14 cellular contexts compared by ENCODE assay signal in the genomic region with DNA sequence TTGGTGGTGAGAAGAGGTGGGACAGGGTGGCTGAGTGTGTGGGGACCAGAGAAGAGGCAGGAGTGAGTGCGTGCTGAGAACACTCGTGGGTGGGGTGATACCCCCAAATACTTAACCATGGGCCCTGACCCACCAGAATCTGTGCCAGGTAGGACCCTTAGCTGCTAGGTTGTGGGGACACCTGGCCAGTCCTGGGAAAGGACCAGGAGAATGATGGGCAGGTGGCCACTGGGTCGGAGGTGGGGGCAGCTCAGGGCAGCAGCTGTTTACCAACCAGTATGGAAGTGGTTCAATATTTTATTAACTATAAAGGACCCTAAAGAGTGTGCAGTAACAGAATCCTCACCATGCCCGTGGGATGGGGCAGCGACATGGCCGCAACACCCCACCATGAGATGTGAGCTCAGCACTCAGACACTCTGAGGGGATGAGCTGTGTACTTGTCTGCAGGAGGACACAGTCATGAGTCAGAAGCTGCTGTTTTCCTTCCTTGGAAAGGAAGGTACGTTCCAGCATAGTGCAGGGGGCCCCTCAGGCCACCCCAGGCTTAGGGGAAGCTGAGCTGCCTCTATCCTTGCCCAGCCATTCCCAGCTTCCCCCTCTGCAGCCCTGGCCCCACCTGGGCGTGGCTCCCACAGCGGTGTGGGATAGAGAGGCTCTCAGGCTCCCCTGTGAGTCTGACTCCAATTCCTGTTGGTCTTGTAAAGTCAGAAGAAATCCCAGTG. TPM values are rescaled to one million over a fixed set of nuclear protein-coding genes. Genes with fewer than 3 reads are reported as not detected.
A peak's percentile ranks its signal among the peaks of the same experiment; 100 is the strongest.
DNase-seq lines count a peak whose midpoint lies in the region; ATAC-seq, FAIRE-seq and TF ChIP-seq lines count a peak whose summit lies in the region.
"Had no signal": no experiment of that assay in that cellular context is flagged by ENCODE, and none has a peak within 500 bp of the region (broad histone marks: within the 10 kb centered on the region; RNA-seq: fewer than 3 reads in every experiment).

No MANE protein-coding gene starts in this region.

- peak overlapping the region; percentile 89 for H3K4me2 ChIP-seq in HepG2 (ENCODE audit: low read depth, low read length)

- H3K9me3 ChIP-seq in HepG2 (ENCODE audit: low read length) (no peaks in the 10 kb centered on the region), right lobe of liver (no peaks in the 10 kb centered on the region), vagina (no peaks in the 10 kb centered on the region)
- H3K9me3 ChIP-seq: neutrophil had no signal

- FAIRE-seq in HepG2 (lab: Jason Lieb, UNC) (peak; percentile 15), GM12891 (lab: Jason Lieb, UNC) (no peak)
- FAIRE-seq: GM19239 had no signal

- H3K4me1 Mint-ChIP-seq in activated T-cell treated with anti-CD3 and anti-CD28 coated beads, Interleukin-2, amount 50 U/mL, for 4 hours (ENCODE audit: low read depth), result peaks cover 8% of the 10 kb centered on the region

- 0 out of 2 replicates have a peak overlapping the region, but pooled peaks have one; percentile 25 for H3K9ac ChIP-seq in HepG2 (ENCODE audit: insufficient read depth, low read depth, low read length)

- H4K20me1 ChIP-seq in HepG2 (ENCODE audit: insufficient read depth, low read length), result no peaks in the 10 kb centered on the region

- no peaks in the 10 kb centered on the region; a peak in 1 of 5 replicates for H3K27me3 ChIP-seq in HepG2 (ENCODE audit: control insufficient read depth in 1 of 2, insufficient read depth in 2 of 2, low read length in 2 of 2)
- H3K27me3 ChIP-seq in right lobe of liver, result no peaks in the 10 kb centered on the region
- H3K27me3 ChIP-seq in vagina, result no peaks in the 10 kb centered on the region

- intact Hi-C loops in HepG2 (cut with micrococcal nuclease; ENCODE audit: unreplicated experiment) (loop anchor here (10.0 kb wide), 1 partner anchor 246 kb away; no protein-coding TSS in a partner anchor), right lobe of liver (cut with DNase I) (no loop called here), vagina (cut with DNase I) (no loop called here)

- no peaks in the 10 kb centered on the region for H3K36me3 Mint-ChIP-seq in activated T-cell treated with anti-CD3 and anti-CD28 coated beads, Interleukin-2, amount 50 U/mL, for 4 hours (ENCODE audit: insufficient read depth)

- CTCF ChIA-PET in HepG2 (lab: Yijun Ruan, JAX; ENCODE audit: low intra/inter-chr PET ratio, low total read pairs), result no interaction called here

- TF ChIP-seq CTCF in HepG2 (CRISPR knock-in tag; IDR thresholded peaks at IDR 0.05), result no peak
- no peak for TF ChIP-seq CTCF in right lobe of liver (IDR thresholded peaks at IDR 0.05)
- no peak for TF ChIP-seq CTCF in vagina (IDR thresholded peaks at IDR 0.05)

- peaks cover 4% of the 10 kb centered on the region for H3K79me2 ChIP-seq in HepG2 (ENCODE audit: insufficient read depth, low read length)

- H3K27ac ChIP-seq in HepG2 (ENCODE audit: extremely low read length, insufficient read depth, low read length) (no peak overlapping the region), right lobe of liver (peak overlapping the region in 1 of 3 donors; percentile 85), vagina (peak overlapping the region; percentile 43)
- H3K27ac ChIP-seq: neutrophil, VCaP had no signal

- H3K4me1 ChIP-seq in HepG2 (ENCODE audit: insufficient read depth, low read length) (peaks cover 52% of the 10 kb centered on the region), right lobe of liver (peaks cover 0 to 25% (median 7%) of the 10 kb centered on the region in 4 donors), vagina (peaks cover 36% of the 10 kb centered on the region)

- H3K36me3 ChIP-seq in HepG2 (replicated peaks in 1 of 2; ENCODE audit: control insufficient read depth in 1 of 2, insufficient read depth in 2 of 2, low read length in 2 of 2), result no peaks in the 10 kb centered on the region
- H3K36me3 ChIP-seq in right lobe of liver, result no peaks in the 10 kb centered on the region
- no peaks in the 10 kb centered on the region for H3K36me3 ChIP-seq in vagina
- H3K36me3 ChIP-seq: neutrophil had no signal

- no peaks in the 10 kb centered on the region for H3K27me3 Mint-ChIP-seq in activated T-cell treated with anti-CD3 and anti-CD28 coated beads, Interleukin-2, amount 50 U/mL, for 4 hours (ENCODE audit: low read depth)

- WGBS in HepG2 (ENCODE audit: low lambda C conversion rate), result 18% methylated on average over 8 of the region's 9 CpGs
- 60% methylated on average over 4 of the region's 9 CpGs for WGBS in right lobe of liver (ENCODE audit: insufficient coverage, low coverage, low lambda C conversion rate, missing lambda C conversion rate)

- DNase-seq in HepG2 (ENCODE audit: low spot score), result no peak
- no peak for DNase-seq in right lobe of liver
- DNase-seq in astrocyte of the hippocampus (ENCODE audit: low read depth, low spot score), result peak; percentile 43
- DNase-seq in kidney glomerular epithelial cell (lab: John Stamatoyannopoulos, UW), result peak; percentile 11
- DNase-seq in vagina (ENCODE audit: extremely low spot score in 2 of 2), result peak; percentile 60 to 85
- DNase-seq in GM12891 (ENCODE audit: insufficient read length, low spot score), result no peak
- DNase-seq in activated T-cell treated with anti-CD3 and anti-CD28 coated beads, Interleukin-2, amount 50 U/mL, for 4 hours, result no peak
- DNase-seq: activated gamma-delta T cell treated with Interleukin-2 at 50 U/mL for 16 hours; AML-193; stimulated activated CD4-positive, alpha-beta T cell treated with anti-CD3 and anti-CD28 coated beads, Interleukin-4, amount 100 ng/mL, for 24 hours had no signal

- no peaks in the 10 kb centered on the region for H3K9me3 Mint-ChIP-seq in activated T-cell treated with anti-CD3 and anti-CD28 coated beads, Interleukin-2, amount 50 U/mL, for 4 hours

- peak overlapping the region; percentile 88 for H2AFZ ChIP-seq in HepG2 (ENCODE audit: low read length)

- ATAC-seq in HepG2 (peak; percentile 5; the same call in 1 of the 3 replicates), right lobe of liver (no peak), GM18505 (IDR thresholded peaks at IDR 0.05; ENCODE audit: unreplicated experiment) (no peak)
- ATAC-seq in activated T-cell treated with anti-CD3 and anti-CD28 coated beads, Interleukin-2, amount 50 U/mL, for 4 hours, result no peak

- TF ChIP-seq RAD21 in HepG2 (CRISPR knock-in tag; IDR thresholded peaks at IDR 0.05), result no peak

- H3K4me3 Mint-ChIP-seq in activated T-cell treated with anti-CD3 and anti-CD28 coated beads, Interleukin-2, amount 50 U/mL, for 4 hours, result no peak overlapping the region

- peak overlapping the region; percentile 32 to 67 (median 53) for H3K4me3 ChIP-seq in HepG2 (replicated peaks in 1 of 3; ENCODE audit: insufficient read depth in 1 of 3, low read depth in 2 of 3, low read length in 3 of 3)
- no peak overlapping the region for H3K4me3 ChIP-seq in right lobe of liver
- H3K4me3 ChIP-seq in vagina, result no peak overlapping the region

- TF ChIP-seq EP300 in HepG2 (IDR thresholded peaks at IDR 0.05; ENCODE audit: low read depth in 2 of 2, low read length in 2 of 2) (no peak), HepG2 (CRISPR knock-in tag; IDR thresholded peaks at IDR 0.05; ENCODE audit: borderline replicate concordance) (no peak)

- TF ChIP-seq POLR2A in HepG2 (IDR thresholded peaks at IDR 0.05; ENCODE audit: insufficient read depth in 1 of 2, low read depth in 2 of 2, low read length in 2 of 2), result no peak
- TF ChIP-seq POLR2A in right lobe of liver (IDR thresholded peaks at IDR 0.05), result no peak
- no peak for TF ChIP-seq POLR2A in vagina (IDR thresholded peaks at IDR 0.05)
- no peak for TF ChIP-seq POLR2A in GM18505 (IDR thresholded peaks at IDR 0.05; ENCODE audit: borderline replicate concordance, extremely low read depth, insufficient read depth, insufficient read length)
- no peak for TF ChIP-seq POLR2A in GM12891 (IDR thresholded peaks at IDR 0.05; ENCODE audit: low read depth, low read length)

- no TSS peak for BruUV-seq in HepG2 (replicated peaks; lab: Mats Ljungman, UMichigan)

- POLR2A ChIA-PET in HepG2 (lab: Yijun Ruan, JAX), result interaction anchor here (1.0 to 1.2 kb wide), 2 partner anchors 187 to 188 kb away, joined by 3 to 8 read pairs; a partner anchor contains a TSS

- in situ Hi-C loops in HepG2 (cut with HindIII; ENCODE audit: extremely low pct_ligation_motif_present, low pct_unique_long_range_greater_than_20kb), result no loop called here

RNA-seq across cellular contexts. Expression of a gene that starts 25.4 kb away (rescaled TPM):
- total RNA-seq in HepG2 (2016; rRNA removed; fragmentation: Illumina TruSeq; extraction: Trizol) (not detected in 2 replicates), right lobe of liver (not detected), vagina (not detected)
- total RNA-seq in HepG2 (2016; cell fraction: cytosol; rRNA removed; fragmentation: Illumina TruSeq; extraction: Trizol; ENCODE audit: low read depth), result not detected in 2 replicates
- not detected in 2 replicates for total RNA-seq in HepG2 (2016; cell fraction: insoluble cytoplasmic fraction; rRNA removed; fragmentation: Illumina TruSeq; extraction: Trizol)
- not detected in 2 replicates for total RNA-seq in HepG2 (2016; cell fraction: membrane; rRNA removed; fragmentation: Illumina TruSeq; extraction: Trizol)
- total RNA-seq in HepG2 (2016; cell fraction: nucleus; rRNA removed; fragmentation: Illumina TruSeq; extraction: Trizol), result not detected in 2 replicates
- not detected in 2 replicates for polyA plus RNA-seq in HepG2 (2011; rRNA removed)
- polyA plus RNA-seq in HepG2 (2011; cell fraction: cytosol; rRNA removed), result 0.05 TPM in 1 of 2 replicates, not detected in the other
- polyA plus RNA-seq in HepG2 (2011; cell fraction: nucleus; rRNA removed), result not detected in 2 replicates
- polyA plus RNA-seq in HepG2 (2012), result not detected in 2 replicates
- polyA plus RNA-seq in HepG2 (2016; cell fraction: cytosol; fragmentation: Illumina TruSeq; extraction: Trizol; ENCODE audit: low read depth), result not detected in 2 replicates
- not detected in 2 replicates for polyA plus RNA-seq in HepG2 (2016; cell fraction: insoluble cytoplasmic fraction; fragmentation: Illumina TruSeq; extraction: Trizol; ENCODE audit: low read depth)
- polyA plus RNA-seq in HepG2 (2016; cell fraction: membrane; fragmentation: Illumina TruSeq; extraction: Trizol; ENCODE audit: low read depth), result not detected in 2 replicates
- not detected in 2 replicates for polyA plus RNA-seq in HepG2 (2016; cell fraction: nucleus; fragmentation: Illumina TruSeq; extraction: Trizol; ENCODE audit: insufficient read depth, low read depth)
- not detected in 2 replicates for polyA minus RNA-seq in HepG2 (2011; rRNA and poly(A)+ RNA removed; ENCODE audit: low replicate concordance)
- not detected in 2 replicates for polyA minus RNA-seq in HepG2 (2011; cell fraction: cytosol; rRNA and poly(A)+ RNA removed)
- polyA minus RNA-seq in HepG2 (2011; cell fraction: nucleus; rRNA and poly(A)+ RNA removed), result not detected in 2 replicates
- polyA plus RNA-seq in GM12891 (2012; ENCODE audit: low read depth, missing spikeins), result not detected
- not detected for total RNA-seq in activated T-cell treated with anti-CD3 and anti-CD28 coated beads, Interleukin-2, amount 50 U/mL, for 4 hours

RNA-seq across cellular contexts. Expression of a gene that starts 41.6 kb away (rescaled TPM):
- total RNA-seq in HepG2 (2016; rRNA removed; fragmentation: Illumina TruSeq; extraction: Trizol) (not detected in 2 replicates), right lobe of liver (not detected), vagina (not detected)
- not detected in 2 replicates for total RNA-seq in HepG2 (2016; cell fraction: cytosol; rRNA removed; fragmentation: Illumina TruSeq; extraction: Trizol; ENCODE audit: low read depth)
- not detected in 2 replicates for total RNA-seq in HepG2 (2016; cell fraction: insoluble cytoplasmic fraction; rRNA removed; fragmentation: Illumina TruSeq; extraction: Trizol)
- not detected in 2 replicates for total RNA-seq in HepG2 (2016; cell fraction: membrane; rRNA removed; fragmentation: Illumina TruSeq; extraction: Trizol)
- not detected in 2 replicates for total RNA-seq in HepG2 (2016; cell fraction: nucleus; rRNA removed; fragmentation: Illumina TruSeq; extraction: Trizol)
- not detected in 2 replicates for polyA plus RNA-seq in HepG2 (2011; rRNA removed)
- not detected in 2 replicates for polyA plus RNA-seq in HepG2 (2011; cell fraction: cytosol; rRNA removed)
- not detected in 2 replicates for polyA plus RNA-seq in HepG2 (2011; cell fraction: nucleus; rRNA removed)
- not detected in 2 replicates for polyA plus RNA-seq in HepG2 (2012)
- polyA plus RNA-seq in HepG2 (2016; cell fraction: cytosol; fragmentation: Illumina TruSeq; extraction: Trizol; ENCODE audit: low read depth), result not detected in 2 replicates
- polyA plus RNA-seq in HepG2 (2016; cell fraction: insoluble cytoplasmic fraction; fragmentation: Illumina TruSeq; extraction: Trizol; ENCODE audit: low read depth), result not detected in 2 replicates
- polyA plus RNA-seq in HepG2 (2016; cell fraction: membrane; fragmentation: Illumina TruSeq; extraction: Trizol; ENCODE audit: low read depth), result not detected in 2 replicates
- polyA plus RNA-seq in HepG2 (2016; cell fraction: nucleus; fragmentation: Illumina TruSeq; extraction: Trizol; ENCODE audit: insufficient read depth, low read depth), result not detected in 2 replicates
- not detected in 2 replicates for polyA minus RNA-seq in HepG2 (2011; rRNA and poly(A)+ RNA removed; ENCODE audit: low replicate concordance)
- polyA minus RNA-seq in HepG2 (2011; cell fraction: cytosol; rRNA and poly(A)+ RNA removed), result not detected in 2 replicates
- polyA minus RNA-seq in HepG2 (2011; cell fraction: nucleus; rRNA and poly(A)+ RNA removed), result not detected in 2 replicates
- polyA plus RNA-seq in GM12891 (2012; ENCODE audit: low read depth, missing spikeins), result not detected
- not detected for total RNA-seq in activated T-cell treated with anti-CD3 and anti-CD28 coated beads, Interleukin-2, amount 50 U/mL, for 4 hours

Comparison
In these comparisons a context has a peak if more than half of its experiments do, and no peak if none do; other contexts are left out.
1. H3K4me3 ChIP-seq: peak in HepG2 (3 of 3); none in right lobe of liver (0 of 3) and vagina (0 of 2).
2. DNase-seq: peak in astrocyte of the hippocampus (single experiment), kidney glomerular epithelial cell (single experiment) and vagina (2 of 2); none in HepG2 (single experiment), right lobe of liver (0 of 3), GM12891 (single experiment) and activated T-cell treated with anti-CD3 and anti-CD28 coated beads, Interleukin-2, amount 50 U/mL, for 4 hours (single experiment).